9 cellular contexts compared by ENCODE assay signal in the genomic region with DNA sequence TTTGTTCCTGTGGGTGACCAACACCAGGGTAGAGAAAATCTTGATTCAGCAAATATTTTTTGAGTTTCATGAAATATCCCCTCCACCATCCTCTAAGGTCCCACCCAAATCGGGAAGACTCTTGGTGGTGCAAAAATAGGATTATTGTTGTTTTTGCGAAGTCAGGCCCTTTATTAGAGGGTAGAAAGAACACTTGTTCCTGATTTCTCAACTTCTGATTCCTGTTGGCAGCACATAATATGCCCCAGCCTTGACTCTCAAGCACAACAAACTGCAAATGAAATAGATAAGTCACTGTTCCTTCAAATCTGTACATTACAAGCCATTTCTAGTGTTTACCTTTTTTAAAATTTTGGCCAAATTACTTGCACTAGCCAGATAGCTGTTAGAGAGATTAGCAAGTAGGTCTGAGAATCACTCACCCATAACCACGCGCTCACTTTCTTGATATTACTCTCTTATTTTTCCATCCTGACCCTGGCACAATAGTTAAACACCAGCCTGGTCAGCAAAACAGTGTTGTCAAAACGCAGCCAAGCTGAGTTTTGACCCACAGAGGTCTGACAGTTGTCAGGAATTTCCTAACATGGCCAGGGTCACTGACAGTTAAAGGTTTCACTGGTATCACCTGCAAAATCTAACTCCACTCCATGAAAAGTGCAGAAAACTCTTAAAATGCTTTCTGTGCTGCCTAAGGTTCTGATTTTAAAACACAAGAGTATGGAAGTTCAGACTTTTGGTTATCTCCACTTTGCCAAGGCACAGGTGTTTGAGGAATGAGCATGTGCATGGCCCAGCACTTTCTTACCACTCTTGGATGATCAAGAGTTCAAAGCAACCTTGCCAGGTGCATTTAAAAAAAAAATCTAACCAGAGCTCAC.
DNase-seq lines count a peak whose midpoint lies in the region; ATAC-seq and TF ChIP-seq lines count a peak whose summit lies in the region.
"Had no signal": no experiment of that assay in that cellular context is flagged by ENCODE, and none has a peak within 500 bp of the region (broad histone marks: within the 10 kb centered on the region; RNA-seq: fewer than 3 reads in every experiment).

No MANE protein-coding gene starts in this region.

- no peaks in the 10 kb centered on the region for H3K9me3 ChIP-seq in heart right ventricle
- H3K9me3 ChIP-seq in upper lobe of right lung = no peaks in the 10 kb centered on the region

- H3K36me3 ChIP-seq in heart right ventricle (no peaks in the 10 kb centered on the region), upper lobe of right lung (no peaks in the 10 kb centered on the region)

- 63 to 68% methylated on average over 5 of the region's 5 CpGs for WGBS in heart right ventricle, 2 donors

- intact Hi-C loops in Right ventricle myocardium superior (cut with DNase I) = no loop called here
- intact Hi-C loops in cardiac septum (cut with DNase I) = no loop called here
- intact Hi-C loops in heart right ventricle (cut with DNase I) = no loop called here
- intact Hi-C loops in upper lobe of right lung (cut with DNase I) = no loop called here

- H3K27ac ChIP-seq in heart right ventricle (peak overlapping the region in 1 of 10 donors; percentile 75), upper lobe of right lung (peak overlapping the region; percentile 11)

- TF ChIP-seq CTCF in heart right ventricle (IDR thresholded peaks at IDR 0.05) (no peak), upper lobe of right lung (IDR thresholded peaks at IDR 0.05) (no peak)

- DNase-seq in Right ventricle myocardium superior = no peak
- no peak for DNase-seq in cardiac septum (ENCODE audit: low spot score)
- DNase-seq in heart right ventricle = no peak
- no peak for DNase-seq in upper lobe of right lung
- no peak for DNase-seq in cerebellar cortex (ENCODE audit: low spot score)
- no peak for DNase-seq in NCI-H1436 treated with DMSO at 0.1 percent for 48 hours (lab: John Stamatoyannopoulos, UW)
- DNase-seq in NCI-H1417 treated with DMSO at 0.1 percent for 48 hours (lab: John Stamatoyannopoulos, UW) = no peak
- DNase-seq: activated CD8-positive, alpha-beta T cell treated with anti-CD3 and anti-CD28 coated beads for 36 hours had no signal

- H3K27me3 ChIP-seq in heart right ventricle (peaks cover 0 to 4% (median 0%) of the 10 kb centered on the region in 7 donors), upper lobe of right lung (no peaks in the 10 kb centered on the region)

- no peak overlapping the region for H3K4me3 ChIP-seq in heart right ventricle
- no peak overlapping the region for H3K4me3 ChIP-seq in upper lobe of right lung

- H3K4me1 ChIP-seq in heart right ventricle = peaks cover 0 to 77% (median 0%) of the 10 kb centered on the region in 9 donors
- H3K4me1 ChIP-seq in upper lobe of right lung = peaks cover 17% of the 10 kb centered on the region

- ATAC-seq in Right ventricle myocardium superior (ENCODE audit: poor library complexity) (peak; percentile 68), HG03108 (IDR thresholded peaks at IDR 0.05; ENCODE audit: unreplicated experiment) (peak; percentile 60), heart right ventricle (peak in 5 of 8 donors; percentile 31 to 65 (median 52)), upper lobe of right lung (peak; percentile 38)
- ATAC-seq: activated CD8-positive, alpha-beta T cell treated with anti-CD3 and anti-CD28 coated beads for 36 hours had no signal
